ENCODE assay signal across 8 cellular contexts in the genomic region with DNA sequence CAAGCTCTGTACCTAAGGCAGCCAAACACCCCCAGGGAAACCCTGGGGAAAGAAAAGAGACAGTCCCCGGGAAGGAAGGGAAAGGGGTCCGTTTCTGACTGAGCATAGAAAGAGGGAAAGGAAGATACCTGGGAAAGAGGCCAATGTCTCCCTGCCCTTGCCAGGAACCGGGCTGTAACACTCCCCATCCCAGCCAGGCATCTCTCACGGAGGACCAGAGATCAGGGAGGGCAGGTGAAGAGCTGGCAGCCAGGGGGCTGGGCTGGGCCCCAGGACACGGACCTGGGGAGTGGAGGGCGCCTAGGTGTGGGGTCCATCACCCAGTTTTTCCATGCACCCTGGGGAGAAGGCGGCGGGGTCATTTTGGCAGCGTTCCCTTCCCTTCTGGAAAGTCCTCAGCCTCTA. TPM values are rescaled to one million over a fixed set of nuclear protein-coding genes. Genes with fewer than 3 reads are reported as not detected.
DNase-seq lines count a peak whose midpoint lies in the region; ATAC-seq and TF ChIP-seq lines count a peak whose summit lies in the region.

No MANE protein-coding gene starts in this region.

- peak overlapping the region; percentile 58 to 96 (median 80) for H3K27ac Mint-ChIP-seq in naive B cell

- H3K79me2 ChIP-seq in KMS-11 (ENCODE audit: insufficient read depth, low read depth), result no peaks in the 10 kb centered on the region

- no peak overlapping the region for H3K27ac ChIP-seq in KMS-11
- peak overlapping the region in 1 of 2 donors; percentile 73 for H3K27ac ChIP-seq in coronary artery

- H3K4me2 ChIP-seq in KMS-11, result no peak overlapping the region; the same call in 1 of the 2 replicates

- H2AFZ ChIP-seq in KMS-11 (ENCODE audit: low read depth), result peak overlapping the region; percentile 61; the same call in 1 of the 2 replicates

- peak overlapping the region; percentile 85 to 96 (median 92) for H3K4me3 Mint-ChIP-seq in naive B cell

- H3K27me3 ChIP-seq in KMS-11 (ENCODE audit: insufficient read depth, low read depth), result no peaks in the 10 kb centered on the region

- no peaks in the 10 kb centered on the region for H3K36me3 Mint-ChIP-seq in naive B cell

- H3K4me3 ChIP-seq in KMS-11 (IDR thresholded peaks at IDR 0.05; ENCODE audit: insufficient read depth, low read depth, low read length), result no peak overlapping the region
- H3K4me3 ChIP-seq in coronary artery, result peak overlapping the region; percentile 98

- peak; percentile 40 for DNase-seq in AG20443 (ENCODE audit: low spot score)
- DNase-seq in coronary artery (ENCODE audit: low spot score), result no peak
- DNase-seq in naive B cell, result no peak
- DNase-seq in NCI-H446 treated with DMSO at 0.1 percent for 48 hours (lab: John Stamatoyannopoulos, UW), result no peak
- DNase-seq in GOT3 (lab: John Stamatoyannopoulos, UW), result no peak

- H3K27me3 Mint-ChIP-seq in naive B cell, result no peaks in the 10 kb centered on the region

- no peaks in the 10 kb centered on the region for H3K36me3 ChIP-seq in KMS-11 (ENCODE audit: insufficient read depth)

- TF ChIP-seq CTCF in KMS-11 (conservative IDR thresholded peaks at IDR 0.05; ENCODE audit: low read depth, low read length) (no peak), coronary artery (IDR thresholded peaks at IDR 0.05) (no peak)

- ATAC-seq in naive B cell (ENCODE audit: low read depth in 2 of 2) (no peak), HG03196 (IDR thresholded peaks at IDR 0.05; ENCODE audit: unreplicated experiment) (no peak), HG03565 (IDR thresholded peaks at IDR 0.05; ENCODE audit: unreplicated experiment) (no peak)

- peaks cover 29 to 41% (median 35%) of the 10 kb centered on the region in 3 donors for H3K4me1 Mint-ChIP-seq in naive B cell

- H3K9me3 Mint-ChIP-seq in naive B cell, result no peaks in the 10 kb centered on the region

- no peak overlapping the region for H3K9ac ChIP-seq in KMS-11

- H4K20me1 ChIP-seq in KMS-11 (ENCODE audit: insufficient read depth), result no peaks in the 10 kb centered on the region

- peaks cover 4% of the 10 kb centered on the region for H3K4me1 ChIP-seq in KMS-11 (ENCODE audit: low read depth, poor library complexity, severe bottlenecking)

RNA-seq across cellular contexts. Expression of a gene that starts 18.9 kb away (rescaled TPM):
- under 1 TPM in 2 of 6 donors, not detected in 4; 0.13 to 0.28 TPM for polyA plus RNA-seq in naive B cell (ENCODE audit: low read depth in 6 of 6)

RNA-seq across cellular contexts. Expression of a gene that starts 25.7 kb away (rescaled TPM):
- 10 to 100 TPM in 2 of 6 donors, 1 to 10 TPM in 4; 5.5 to 15.8 (median 8.7) TPM for polyA plus RNA-seq in naive B cell (ENCODE audit: low read depth in 6 of 6)
